Comparison of ENCODE assay signal across 1 cellular context in the genomic region with DNA sequence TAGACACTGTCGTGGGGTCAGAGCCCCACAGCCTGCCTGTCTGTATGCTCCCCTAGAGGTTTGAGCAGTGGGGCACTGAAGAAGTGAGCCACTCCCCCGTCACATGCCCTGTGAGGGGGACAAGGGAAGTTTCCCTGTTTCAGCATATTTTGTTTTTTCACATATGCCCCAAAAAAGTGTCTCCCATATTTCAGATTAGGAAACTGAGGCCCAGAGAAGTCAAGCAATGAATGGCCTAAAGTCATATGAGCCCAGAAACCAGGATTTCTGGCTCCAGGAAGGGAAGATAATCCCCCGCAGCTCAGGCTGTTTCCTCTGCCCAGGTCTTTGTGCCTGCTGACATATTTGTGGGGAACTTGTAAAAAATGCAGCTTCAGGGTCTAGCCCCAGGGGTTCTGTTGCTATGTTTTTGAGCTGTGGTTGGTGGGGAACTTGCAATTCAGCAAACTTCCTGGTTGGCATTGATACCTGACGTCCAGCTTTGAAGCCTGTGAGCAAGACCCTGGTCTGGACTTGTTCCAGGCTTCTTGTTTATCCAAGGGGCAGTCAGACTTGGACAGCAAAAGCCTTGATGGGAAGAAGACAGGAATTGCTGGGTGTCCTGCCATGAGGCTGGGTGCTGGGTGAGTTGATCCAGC.
TF ChIP-seq lines count a peak whose summit lies in the region.

No MANE protein-coding gene starts in this region.

TF ChIP-seq in GM23338, 12 proteins besides CTCF, POLR2A, EP300 and RAD21 (continued from another document):
- TF ChIP-seq, protein P1, sequence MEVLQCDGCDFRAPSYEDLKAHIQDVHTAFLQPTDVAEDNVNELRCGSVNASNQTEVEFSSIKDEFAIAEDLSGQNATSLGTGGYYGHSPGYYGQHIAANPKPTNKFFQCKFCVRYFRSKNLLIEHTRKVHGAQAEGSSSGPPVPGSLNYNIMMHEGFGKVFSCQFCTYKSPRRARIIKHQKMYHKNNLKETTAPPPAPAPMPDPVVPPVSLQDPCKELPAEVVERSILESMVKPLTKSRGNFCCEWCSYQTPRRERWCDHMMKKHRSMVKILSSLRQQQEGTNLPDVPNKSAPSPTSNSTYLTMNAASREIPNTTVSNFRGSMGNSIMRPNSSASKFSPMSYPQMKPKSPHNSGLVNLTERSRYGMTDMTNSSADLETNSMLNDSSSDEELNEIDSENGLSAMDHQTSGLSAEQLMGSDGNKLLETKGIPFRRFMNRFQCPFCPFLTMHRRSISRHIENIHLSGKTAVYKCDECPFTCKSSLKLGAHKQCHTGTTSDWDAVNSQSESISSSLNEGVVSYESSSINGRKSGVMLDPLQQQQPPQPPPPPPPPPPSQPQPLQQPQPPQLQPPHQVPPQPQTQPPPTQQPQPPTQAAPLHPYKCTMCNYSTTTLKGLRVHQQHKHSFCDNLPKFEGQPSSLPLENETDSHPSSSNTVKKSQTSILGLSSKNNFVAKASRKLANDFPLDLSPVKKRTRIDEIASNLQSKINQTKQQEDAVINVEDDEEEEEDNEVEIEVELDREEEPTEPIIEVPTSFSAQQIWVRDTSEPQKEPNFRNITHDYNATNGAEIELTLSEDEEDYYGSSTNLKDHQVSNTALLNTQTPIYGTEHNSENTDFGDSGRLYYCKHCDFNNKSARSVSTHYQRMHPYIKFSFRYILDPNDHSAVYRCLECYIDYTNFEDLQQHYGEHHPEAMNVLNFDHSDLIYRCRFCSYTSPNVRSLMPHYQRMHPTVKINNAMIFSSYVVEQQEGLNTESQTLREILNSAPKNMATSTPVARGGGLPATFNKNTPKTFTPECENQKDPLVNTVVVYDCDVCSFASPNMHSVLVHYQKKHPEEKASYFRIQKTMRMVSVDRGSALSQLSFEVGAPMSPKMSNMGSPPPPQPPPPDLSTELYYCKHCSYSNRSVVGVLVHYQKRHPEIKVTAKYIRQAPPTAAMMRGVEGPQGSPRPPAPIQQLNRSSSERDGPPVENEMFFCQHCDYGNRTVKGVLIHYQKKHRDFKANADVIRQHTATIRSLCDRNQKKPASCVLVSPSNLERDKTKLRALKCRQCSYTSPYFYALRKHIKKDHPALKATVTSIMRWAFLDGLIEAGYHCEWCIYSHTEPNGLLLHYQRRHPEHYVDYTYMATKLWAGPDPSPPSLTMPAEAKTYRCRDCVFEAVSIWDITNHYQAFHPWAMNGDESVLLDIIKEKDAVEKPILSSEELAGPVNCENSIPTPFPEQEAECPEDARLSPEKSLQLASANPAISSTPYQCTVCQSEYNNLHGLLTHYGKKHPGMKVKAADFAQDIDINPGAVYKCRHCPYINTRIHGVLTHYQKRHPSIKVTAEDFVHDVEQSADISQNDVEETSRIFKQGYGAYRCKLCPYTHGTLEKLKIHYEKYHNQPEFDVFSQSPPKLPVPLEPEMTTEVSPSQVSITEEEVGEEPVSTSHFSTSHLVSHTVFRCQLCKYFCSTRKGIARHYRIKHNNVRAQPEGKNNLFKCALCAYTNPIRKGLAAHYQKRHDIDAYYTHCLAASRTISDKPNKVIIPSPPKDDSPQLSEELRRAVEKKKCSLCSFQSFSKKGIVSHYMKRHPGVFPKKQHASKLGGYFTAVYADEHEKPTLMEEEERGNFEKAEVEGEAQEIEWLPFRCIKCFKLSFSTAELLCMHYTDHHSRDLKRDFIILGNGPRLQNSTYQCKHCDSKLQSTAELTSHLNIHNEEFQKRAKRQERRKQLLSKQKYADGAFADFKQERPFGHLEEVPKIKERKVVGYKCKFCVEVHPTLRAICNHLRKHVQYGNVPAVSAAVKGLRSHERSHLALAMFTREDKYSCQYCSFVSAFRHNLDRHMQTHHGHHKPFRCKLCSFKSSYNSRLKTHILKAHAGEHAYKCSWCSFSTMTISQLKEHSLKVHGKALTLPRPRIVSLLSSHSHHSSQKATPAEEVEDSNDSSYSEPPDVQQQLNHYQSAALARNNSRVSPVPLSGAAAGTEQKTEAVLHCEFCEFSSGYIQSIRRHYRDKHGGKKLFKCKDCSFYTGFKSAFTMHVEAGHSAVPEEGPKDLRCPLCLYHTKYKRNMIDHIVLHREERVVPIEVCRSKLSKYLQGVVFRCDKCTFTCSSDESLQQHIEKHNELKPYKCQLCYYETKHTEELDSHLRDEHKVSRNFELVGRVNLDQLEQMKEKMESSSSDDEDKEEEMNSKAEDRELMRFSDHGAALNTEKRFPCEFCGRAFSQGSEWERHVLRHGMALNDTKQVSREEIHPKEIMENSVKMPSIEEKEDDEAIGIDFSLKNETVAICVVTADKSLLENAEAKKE (CRISPR knock-in tag; IDR thresholded peaks at IDR 0.05) = no peak
- TF ChIP-seq ZNF331 (CRISPR knock-in tag; IDR thresholded peaks at IDR 0.05; ENCODE audit: low read depth) (no peak), STAT1 (IDR thresholded peaks at IDR 0.05; ENCODE audit: unreplicated experiment) (no peak), CREB1 (CRISPR knock-in tag; IDR thresholded peaks at IDR 0.05; ENCODE audit: low read depth) (no peak), EZH2 (IDR thresholded peaks at IDR 0.05; ENCODE audit: low read depth, unreplicated experiment) (no peak), POLR2AphosphoS5 (IDR thresholded peaks at IDR 0.05; ENCODE audit: low read depth) (no peak), NANOG (IDR thresholded peaks at IDR 0.05; ENCODE audit: borderline replicate concordance) (no peak), ZNF114 (CRISPR knock-in tag; IDR thresholded peaks at IDR 0.05) (no peak), JUNB (IDR thresholded peaks at IDR 0.05; ENCODE audit: unreplicated experiment) (no peak)
- TF ChIP-seq, protein P2, sequence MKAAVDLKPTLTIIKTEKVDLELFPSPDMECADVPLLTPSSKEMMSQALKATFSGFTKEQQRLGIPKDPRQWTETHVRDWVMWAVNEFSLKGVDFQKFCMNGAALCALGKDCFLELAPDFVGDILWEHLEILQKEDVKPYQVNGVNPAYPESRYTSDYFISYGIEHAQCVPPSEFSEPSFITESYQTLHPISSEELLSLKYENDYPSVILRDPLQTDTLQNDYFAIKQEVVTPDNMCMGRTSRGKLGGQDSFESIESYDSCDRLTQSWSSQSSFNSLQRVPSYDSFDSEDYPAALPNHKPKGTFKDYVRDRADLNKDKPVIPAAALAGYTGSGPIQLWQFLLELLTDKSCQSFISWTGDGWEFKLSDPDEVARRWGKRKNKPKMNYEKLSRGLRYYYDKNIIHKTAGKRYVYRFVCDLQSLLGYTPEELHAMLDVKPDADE (IDR thresholded peaks at IDR 0.05) = no peak
